ENCODE assay signal across 8 cellular contexts in the genomic region with DNA sequence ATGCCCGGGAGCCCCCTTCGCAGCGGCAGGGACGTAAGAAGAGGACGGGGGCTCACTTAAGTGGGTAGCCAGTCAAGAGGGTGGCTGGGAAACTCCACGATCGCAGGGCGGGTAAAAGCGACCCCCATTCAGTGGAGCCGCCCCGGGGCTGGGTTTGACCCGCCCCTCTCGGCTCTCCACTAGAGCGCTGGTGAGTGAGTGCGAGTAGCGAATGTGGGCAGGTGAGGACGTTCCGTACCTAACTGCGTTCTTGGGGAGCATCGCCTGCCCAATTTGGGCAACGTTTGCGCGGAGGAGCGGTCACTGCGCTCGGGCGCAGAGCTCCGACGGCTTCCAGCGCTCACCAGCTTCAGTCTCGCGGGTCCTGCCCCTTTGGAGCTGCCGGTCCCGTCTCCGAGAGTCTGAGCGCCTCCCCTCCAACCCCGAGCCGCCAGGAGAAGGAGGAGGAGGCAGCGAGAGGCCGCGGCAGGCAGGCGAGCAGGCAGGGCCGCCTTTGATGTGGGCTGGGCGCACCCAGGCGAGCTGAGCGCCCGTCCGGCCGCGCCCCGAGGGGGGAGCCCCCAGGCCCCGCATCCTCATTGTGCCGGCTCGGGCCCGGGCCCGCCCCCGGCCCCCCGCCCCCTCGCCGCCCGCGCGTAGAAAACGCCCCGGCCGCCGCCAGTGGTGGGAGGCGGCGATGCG. TPM values are rescaled to one million over a fixed set of nuclear protein-coding genes. Genes with fewer than 3 reads are reported as not detected.
DNase-seq lines count a peak whose midpoint lies in the region; ATAC-seq and TF ChIP-seq lines count a peak whose summit lies in the region.

Gene FGF18, plus strand, starts transcription at position 666 of the 681 bp plus-strand sequence. CDS start 553 bp downstream, outside the sequence.

- H3K27me3 Mint-ChIP-seq in stimulated activated naive CD8-positive, alpha-beta T cell treated with anti-CD3 and anti-CD28 coated beads, Interleukin-15, Interleukin-2, amounts not matched to agents 100 ng/mL and 50 ng/mL, for 24 hours, result peaks cover 30% of the 10 kb centered on the region

- no peaks in the 10 kb centered on the region for H3K9me3 Mint-ChIP-seq in stimulated activated naive CD8-positive, alpha-beta T cell treated with anti-CD3 and anti-CD28 coated beads, Interleukin-15, Interleukin-2, amounts not matched to agents 100 ng/mL and 50 ng/mL, for 24 hours

- ATAC-seq in GM18909 (IDR thresholded peaks at IDR 0.05; ENCODE audit: poor library complexity, unreplicated experiment) (peak; percentile 53), lower lobe of right lung (peak; percentile 63 to 70)

- H3K36me3 Mint-ChIP-seq in stimulated activated naive CD8-positive, alpha-beta T cell treated with anti-CD3 and anti-CD28 coated beads, Interleukin-15, Interleukin-2, amounts not matched to agents 100 ng/mL and 50 ng/mL, for 24 hours (ENCODE audit: low read depth), result no peaks in the 10 kb centered on the region

- peaks cover 18% of the 10 kb centered on the region for H3K27me3 ChIP-seq in HL-60 (ENCODE audit: insufficient read depth, poor library complexity, severe bottlenecking)
- H3K27me3 ChIP-seq in duodenal mucosa (ENCODE audit: control insufficient read depth in 1 of 2, insufficient read depth in 2 of 2, low read length in 2 of 2), result peaks cover 0 to 9% of the 10 kb centered on the region in 2 donors
- peaks cover 13% of the 10 kb centered on the region for H3K27me3 ChIP-seq in lower lobe of right lung (ENCODE audit: low read depth)

- no peak within 1 kb of the TSS for H3K27ac ChIP-seq in HL-60 (replicated peaks)
- no peak within 1 kb of the TSS for H3K27ac ChIP-seq in duodenal mucosa (ENCODE audit: low read depth, low read length)
- peak within 1 kb of the TSS; percentile 33 for H3K27ac ChIP-seq in lower lobe of right lung

- H3K9me3 ChIP-seq in duodenal mucosa (ENCODE audit: control insufficient read depth in 1 of 2, low read length in 2 of 2), result no peaks in the 10 kb centered on the region
- H3K9me3 ChIP-seq in lower lobe of right lung, result no peaks in the 10 kb centered on the region

- H3K4me3 Mint-ChIP-seq in stimulated activated naive CD8-positive, alpha-beta T cell treated with anti-CD3 and anti-CD28 coated beads, Interleukin-15, Interleukin-2, amounts not matched to agents 100 ng/mL and 50 ng/mL, for 24 hours, result peak within 1 kb of the TSS; percentile 73

- H3K4me3 ChIP-seq in HL-60 (replicated peaks; ENCODE audit: insufficient read depth, low read length), result peak within 1 kb of the TSS; percentile 12
- H3K4me3 ChIP-seq in duodenal mucosa (ENCODE audit: low read depth in 1 of 2, low read length in 2 of 2), result peak within 1 kb of the TSS; percentile 65 to 81
- H3K4me3 ChIP-seq in lower lobe of right lung, result peak within 1 kb of the TSS; percentile 50

- TF ChIP-seq CTCF in AG09319 (IDR thresholded peaks at IDR 0.05; ENCODE audit: low read depth, low read length), result no peak
- TF ChIP-seq CTCF in HL-60 (IDR thresholded peaks at IDR 0.05; ENCODE audit: insufficient read depth, low read length), result no peak
- peak; percentile 26 for TF ChIP-seq CTCF in lower lobe of right lung (IDR thresholded peaks at IDR 0.05)

- DNase-seq in AG09319 (ENCODE audit: extremely low read depth, low read depth) (peak; percentile 46), HL-60 (ENCODE audit: low read depth in 1 of 2, low spot score in 1 of 2) (peak in 1 of 2 experiments; percentile 25), T-helper 22 cell (ENCODE audit: low read depth) (peak; percentile 40), lower lobe of right lung (peak; percentile 59), NCI-H1436 treated with DMSO at 0.1 percent for 48 hours (lab: John Stamatoyannopoulos, UW) (no peak)

- H3K27ac Mint-ChIP-seq in stimulated activated naive CD8-positive, alpha-beta T cell treated with anti-CD3 and anti-CD28 coated beads, Interleukin-15, Interleukin-2, amounts not matched to agents 100 ng/mL and 50 ng/mL, for 24 hours, result no peak within 1 kb of the TSS

- no peaks in the 10 kb centered on the region for H3K36me3 ChIP-seq in duodenal mucosa (ENCODE audit: control insufficient read depth in 1 of 2, insufficient read depth in 2 of 2, low read length in 2 of 2)
- H3K36me3 ChIP-seq in lower lobe of right lung, result peaks cover 6% of the 10 kb centered on the region

- peak within 1 kb of the TSS; percentile 46 to 57 for H3K9ac ChIP-seq in duodenal mucosa (ENCODE audit: low read depth in 1 of 2, low read length in 2 of 2)

- intact Hi-C loops in lower lobe of right lung (cut with DNase I), result loop anchor here (10.0 kb wide), 1 partner anchor 486 kb away; no protein-coding TSS in a partner anchor

- peaks cover 18% of the 10 kb centered on the region for H3K4me1 Mint-ChIP-seq in stimulated activated naive CD8-positive, alpha-beta T cell treated with anti-CD3 and anti-CD28 coated beads, Interleukin-15, Interleukin-2, amounts not matched to agents 100 ng/mL and 50 ng/mL, for 24 hours (ENCODE audit: low read depth)

- peaks cover 17 to 23% of the 10 kb centered on the region in 2 donors for H3K4me1 ChIP-seq in duodenal mucosa (ENCODE audit: control insufficient read depth in 1 of 2, insufficient read depth in 2 of 2, low read length in 2 of 2)
- H3K4me1 ChIP-seq in lower lobe of right lung, result peaks cover 27% of the 10 kb centered on the region

RNA-seq across cellular contexts. Expression of gene FGF18, which starts in this region (rescaled TPM):
- total RNA-seq in lower lobe of right lung, result 2.0 TPM

Comparison
In these comparisons a context has a peak if more than half of its experiments do, and no peak if none do; other contexts are left out.
1. H3K4me3 ChIP-seq: peak in every context shown above with its lines; median percentile 73 in duodenal mucosa; 50 in lower lobe of right lung; 12 in HL-60.